19 cellular contexts compared by ENCODE assay signal in the genomic region with DNA sequence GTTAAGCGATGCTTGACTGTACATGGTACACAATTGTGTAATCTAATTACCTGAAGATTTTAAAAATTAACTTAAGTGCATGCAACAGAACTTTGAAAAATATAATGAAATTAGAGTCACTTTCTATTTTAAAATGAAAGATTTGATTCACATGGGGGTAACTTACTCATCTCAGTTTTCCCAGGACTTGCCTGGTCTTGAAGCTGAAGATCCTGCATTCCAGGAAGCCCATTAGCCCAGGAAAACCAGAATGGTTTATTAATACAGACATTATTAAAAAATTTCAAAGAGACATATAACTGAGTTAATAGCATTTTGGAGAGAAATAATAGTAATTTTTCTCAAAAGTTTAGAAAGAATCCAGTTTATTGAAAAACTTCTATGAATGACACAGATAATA.
DNase-seq lines count a peak whose midpoint lies in the region; ATAC-seq and TF ChIP-seq lines count a peak whose summit lies in the region.
"Had no signal": no experiment of that assay in that cellular context is flagged by ENCODE, and none has a peak within 500 bp of the region (broad histone marks: within the 10 kb centered on the region; RNA-seq: fewer than 3 reads in every experiment).

No MANE protein-coding gene starts in this region.

- H3K9me3 ChIP-seq in SK-N-SH (no peaks in the 10 kb centered on the region), RWPE2 (ENCODE audit: severe bottlenecking) (no peaks in the 10 kb centered on the region)
- H3K9me3 ChIP-seq: BLaER1 had no signal

- TF ChIP-seq RAD21 in SK-N-SH (IDR thresholded peaks at IDR 0.05; ENCODE audit: low read length) = no peak

- H3K27ac ChIP-seq in SK-N-SH (ENCODE audit: low read depth in 2 of 2, low read length in 1 of 2) = no peak overlapping the region
- peak overlapping the region; percentile 42 for H3K27ac ChIP-seq in RWPE2 (ENCODE audit: poor library complexity, severe bottlenecking)
- H3K27ac ChIP-seq in foreskin keratinocyte = no peak overlapping the region
- H3K27ac ChIP-seq: 22Rv1, BLaER1, C4-2B, GM23248 had no signal

- H3K9ac ChIP-seq in SK-N-SH = no peak overlapping the region
- H3K9ac ChIP-seq: BLaER1, GM23248 had no signal

- intact Hi-C loops in Right ventricle myocardium superior (cut with DNase I) = no loop called here

- DNase-seq in SK-N-SH (no peak), RWPE2 (ENCODE audit: low spot score) (no peak), foreskin keratinocyte (peak in 1 of 2 donors; percentile 46), Right ventricle myocardium superior (no peak)
- DNase-seq: Caco-2; CD4-positive, CD25-positive, alpha-beta regulatory T cell; CD8-positive, alpha-beta T cell; DMS79; EL; GDM1; GM23248; H7; HCEC 1CT had no signal

- no peaks in the 10 kb centered on the region for H3K79me2 ChIP-seq in SK-N-SH (ENCODE audit: insufficient read depth)

- peaks cover 9% of the 10 kb centered on the region for H3F3A ChIP-seq in SK-N-SH (replicated peaks; ENCODE audit: insufficient read depth)

- no peak overlapping the region for H2AFZ ChIP-seq in SK-N-SH (ENCODE audit: low read depth)
- H2AFZ ChIP-seq: GM23248 had no signal

- H3K4me3 ChIP-seq in SK-N-SH (ENCODE audit: low read depth in 2 of 2, low read length in 1 of 2) = no peak overlapping the region
- H3K4me3 ChIP-seq in RWPE2 (ENCODE audit: severe bottlenecking) = no peak overlapping the region
- H3K4me3 ChIP-seq: BLaER1, GM12878, GM23248 had no signal

- H3K36me3 ChIP-seq in SK-N-SH (replicated peaks in 1 of 2; ENCODE audit: control insufficient read depth in 1 of 2, insufficient read depth in 2 of 2, low read length in 1 of 2) (no peaks in the 10 kb centered on the region), RWPE2 (ENCODE audit: low read depth) (no peaks in the 10 kb centered on the region)
- H3K36me3 ChIP-seq: BLaER1 had no signal

- H3K4me2 ChIP-seq in SK-N-SH = no peak overlapping the region
- H3K4me2 ChIP-seq: BLaER1 had no signal

- no peaks in the 10 kb centered on the region for H4K20me1 ChIP-seq in SK-N-SH (ENCODE audit: insufficient read depth)
- H4K20me1 ChIP-seq: BLaER1 had no signal

- TF ChIP-seq EP300 in SK-N-SH (IDR thresholded peaks at IDR 0.05; ENCODE audit: borderline replicate concordance in 1 of 2, low read depth in 1 of 2, low read length in 1 of 2) = no peak

- CTCF ChIA-PET in SK-N-SH (lab: Yijun Ruan, JAX) = no interaction called here

- 25% methylated on average over 1 of the region's 1 CpG for WGBS in SK-N-SH (ENCODE audit: low lambda C conversion rate)

- ATAC-seq in SK-N-SH treated with all-trans-retinoic acid at 6 μM for 48 hours (peak; percentile 57), RWPE2 (ENCODE audit: low read depth) (peak; percentile 67; the same call in 2 of the 3 replicates), foreskin keratinocyte (peak; percentile 63), HG03175 (IDR thresholded peaks at IDR 0.05; ENCODE audit: unreplicated experiment) (no peak), Right ventricle myocardium superior (ENCODE audit: poor library complexity) (no peak)
- ATAC-seq: CD8-positive, alpha-beta T cell; GM12878 had no signal

- H3K4me1 ChIP-seq in SK-N-SH (ENCODE audit: control insufficient read depth in 1 of 2, insufficient read depth in 2 of 2, low read depth in 1 of 2, low read length in 1 of 2) (peaks cover 0 to 8% of the 10 kb centered on the region in 2 experiments; a peak in 1 of 4 replicates), RWPE2 (ENCODE audit: insufficient read depth, poor library complexity, severe bottlenecking) (peaks cover 18% of the 10 kb centered on the region), foreskin keratinocyte (peaks cover 12% of the 10 kb centered on the region)
- H3K4me1 ChIP-seq: BLaER1, Caco-2 had no signal

- POLR2A ChIA-PET in SK-N-SH (lab: Yijun Ruan, JAX) = no interaction called here

- no peaks in the 10 kb centered on the region for H3K27me3 ChIP-seq in SK-N-SH (ENCODE audit: insufficient read depth)
- H3K27me3 ChIP-seq in RWPE2 (ENCODE audit: insufficient read depth, poor library complexity, severe bottlenecking) = no peaks in the 10 kb centered on the region
- H3K27me3 ChIP-seq in foreskin keratinocyte = no peaks in the 10 kb centered on the region
- H3K27me3 ChIP-seq: BLaER1 had no signal

- H3K9me2 ChIP-seq in SK-N-SH = no peaks in the 10 kb centered on the region

- TF ChIP-seq CTCF in SK-N-SH (IDR thresholded peaks at IDR 0.05) (no peak), RWPE2 (IDR thresholded peaks at IDR 0.05; ENCODE audit: poor library complexity, severe bottlenecking) (no peak), foreskin keratinocyte (conservative IDR thresholded peaks at IDR 0.05) (no peak)

TF ChIP-seq in SK-N-SH treated with all-trans-retinoic acid at 6 μM for 48 hours, 23 proteins besides CTCF, POLR2A, EP300 and RAD21:
- TF ChIP-seq OSR1 (CRISPR knock-in tag; IDR thresholded peaks at IDR 0.05) = no peak
- TF ChIP-seq ZC3H10 (CRISPR knock-in tag; IDR thresholded peaks at IDR 0.05) = peak; percentile 91
- no peak for TF ChIP-seq ZNF8 (CRISPR knock-in tag; IDR thresholded peaks at IDR 0.05)
- TF ChIP-seq, protein P1, sequence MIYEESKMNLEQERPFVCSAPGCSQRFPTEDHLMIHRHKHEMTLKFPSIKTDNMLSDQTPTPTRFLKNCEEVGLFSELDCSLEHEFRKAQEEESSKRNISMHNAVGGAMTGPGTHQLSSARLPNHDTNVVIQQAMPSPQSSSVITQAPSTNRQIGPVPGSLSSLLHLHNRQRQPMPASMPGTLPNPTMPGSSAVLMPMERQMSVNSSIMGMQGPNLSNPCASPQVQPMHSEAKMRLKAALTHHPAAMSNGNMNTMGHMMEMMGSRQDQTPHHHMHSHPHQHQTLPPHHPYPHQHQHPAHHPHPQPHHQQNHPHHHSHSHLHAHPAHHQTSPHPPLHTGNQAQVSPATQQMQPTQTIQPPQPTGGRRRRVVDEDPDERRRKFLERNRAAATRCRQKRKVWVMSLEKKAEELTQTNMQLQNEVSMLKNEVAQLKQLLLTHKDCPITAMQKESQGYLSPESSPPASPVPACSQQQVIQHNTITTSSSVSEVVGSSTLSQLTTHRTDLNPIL (CRISPR knock-in tag; IDR thresholded peaks at IDR 0.05; ENCODE audit: low read depth) = no peak

TF ChIP-seq in SK-N-SH, 30 proteins besides CTCF, POLR2A, EP300 and RAD21 (continues in another document):
- TF ChIP-seq TAF1 (IDR thresholded peaks at IDR 0.05; ENCODE audit: borderline replicate concordance, low read depth, low read length) (no peak), USF1 (IDR thresholded peaks at IDR 0.05; ENCODE audit: borderline replicate concordance, low read depth) (no peak), FOSL2 (IDR thresholded peaks at IDR 0.05; ENCODE audit: borderline replicate concordance, low read depth) (no peak), RXRA (IDR thresholded peaks at IDR 0.05; ENCODE audit: borderline replicate concordance, low read depth) (no peak), SIN3A (IDR thresholded peaks at IDR 0.05; ENCODE audit: borderline replicate concordance, low read depth, low read length) (no peak), MEF2A (IDR thresholded peaks at IDR 0.05; ENCODE audit: borderline replicate concordance, low read depth) (no peak), YY1 (IDR thresholded peaks at IDR 0.05; ENCODE audit: low read depth) (no peak), ELF1 (IDR thresholded peaks at IDR 0.05) (no peak), SMC3 (IDR thresholded peaks at IDR 0.05; ENCODE audit: low read depth, low read length) (no peak), FOXM1 (IDR thresholded peaks at IDR 0.05; ENCODE audit: low read depth) (no peak)
- TF ChIP-seq, protein P2, sequence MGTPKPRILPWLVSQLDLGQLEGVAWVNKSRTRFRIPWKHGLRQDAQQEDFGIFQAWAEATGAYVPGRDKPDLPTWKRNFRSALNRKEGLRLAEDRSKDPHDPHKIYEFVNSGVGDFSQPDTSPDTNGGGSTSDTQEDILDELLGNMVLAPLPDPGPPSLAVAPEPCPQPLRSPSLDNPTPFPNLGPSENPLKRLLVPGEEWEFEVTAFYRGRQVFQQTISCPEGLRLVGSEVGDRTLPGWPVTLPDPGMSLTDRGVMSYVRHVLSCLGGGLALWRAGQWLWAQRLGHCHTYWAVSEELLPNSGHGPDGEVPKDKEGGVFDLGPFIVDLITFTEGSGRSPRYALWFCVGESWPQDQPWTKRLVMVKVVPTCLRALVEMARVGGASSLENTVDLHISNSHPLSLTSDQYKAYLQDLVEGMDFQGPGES (IDR thresholded peaks at IDR 0.05; ENCODE audit: low read depth, low read length) = no peak
- TF ChIP-seq, protein P3, sequence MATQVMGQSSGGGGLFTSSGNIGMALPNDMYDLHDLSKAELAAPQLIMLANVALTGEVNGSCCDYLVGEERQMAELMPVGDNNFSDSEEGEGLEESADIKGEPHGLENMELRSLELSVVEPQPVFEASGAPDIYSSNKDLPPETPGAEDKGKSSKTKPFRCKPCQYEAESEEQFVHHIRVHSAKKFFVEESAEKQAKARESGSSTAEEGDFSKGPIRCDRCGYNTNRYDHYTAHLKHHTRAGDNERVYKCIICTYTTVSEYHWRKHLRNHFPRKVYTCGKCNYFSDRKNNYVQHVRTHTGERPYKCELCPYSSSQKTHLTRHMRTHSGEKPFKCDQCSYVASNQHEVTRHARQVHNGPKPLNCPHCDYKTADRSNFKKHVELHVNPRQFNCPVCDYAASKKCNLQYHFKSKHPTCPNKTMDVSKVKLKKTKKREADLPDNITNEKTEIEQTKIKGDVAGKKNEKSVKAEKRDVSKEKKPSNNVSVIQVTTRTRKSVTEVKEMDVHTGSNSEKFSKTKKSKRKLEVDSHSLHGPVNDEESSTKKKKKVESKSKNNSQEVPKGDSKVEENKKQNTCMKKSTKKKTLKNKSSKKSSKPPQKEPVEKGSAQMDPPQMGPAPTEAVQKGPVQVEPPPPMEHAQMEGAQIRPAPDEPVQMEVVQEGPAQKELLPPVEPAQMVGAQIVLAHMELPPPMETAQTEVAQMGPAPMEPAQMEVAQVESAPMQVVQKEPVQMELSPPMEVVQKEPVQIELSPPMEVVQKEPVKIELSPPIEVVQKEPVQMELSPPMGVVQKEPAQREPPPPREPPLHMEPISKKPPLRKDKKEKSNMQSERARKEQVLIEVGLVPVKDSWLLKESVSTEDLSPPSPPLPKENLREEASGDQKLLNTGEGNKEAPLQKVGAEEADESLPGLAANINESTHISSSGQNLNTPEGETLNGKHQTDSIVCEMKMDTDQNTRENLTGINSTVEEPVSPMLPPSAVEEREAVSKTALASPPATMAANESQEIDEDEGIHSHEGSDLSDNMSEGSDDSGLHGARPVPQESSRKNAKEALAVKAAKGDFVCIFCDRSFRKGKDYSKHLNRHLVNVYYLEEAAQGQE (IDR thresholded peaks at IDR 0.05; ENCODE audit: low read depth, low read length) = no peak

Comparison
In these comparisons a context has a peak if more than half of its experiments do, and no peak if none do; other contexts are left out.
1. ATAC-seq: peak in SK-N-SH treated with all-trans-retinoic acid at 6 μM for 48 hours (single experiment), RWPE2 (single experiment) and foreskin keratinocyte (single experiment); none in HG03175 (single experiment) and Right ventricle myocardium superior (single experiment).